In the genomic region with DNA sequence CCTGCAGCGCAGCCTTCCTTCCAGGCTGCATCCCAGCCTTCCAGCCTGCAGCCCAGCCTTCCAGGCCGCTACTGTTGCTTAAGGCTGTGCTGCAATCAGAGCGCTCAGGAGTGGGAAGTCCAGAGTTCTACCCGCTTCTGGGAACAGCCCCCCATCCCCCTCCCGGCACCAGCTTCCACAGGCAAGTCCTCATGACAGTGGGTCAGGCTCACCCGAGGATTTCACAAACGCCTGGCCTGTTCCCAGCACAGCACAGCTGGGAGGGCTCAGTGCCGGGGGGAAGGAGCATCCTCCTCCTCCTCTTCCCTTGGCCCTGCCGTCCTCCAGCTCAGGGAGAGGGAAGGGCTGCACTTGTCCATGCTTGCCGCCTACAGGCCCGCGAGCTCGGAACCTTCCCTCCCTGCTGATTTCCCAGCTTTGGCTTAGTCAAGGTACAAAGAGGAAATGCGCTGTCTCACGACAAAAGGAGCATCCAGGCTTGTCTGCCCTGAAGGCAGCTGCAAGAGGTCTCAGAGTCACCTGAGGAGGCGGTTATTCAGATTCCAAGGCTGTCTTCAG, we compare ENCODE assay signal across 8 cellular contexts. TPM values are rescaled to one million over a fixed set of nuclear protein-coding genes. Genes with fewer than 3 reads are reported as not detected.
DNase-seq lines count a peak whose midpoint lies in the region; ATAC-seq and TF ChIP-seq lines count a peak whose summit lies in the region.

No MANE protein-coding gene starts in this region.

- H3K56ac ChIP-seq in mesendoderm (ENCODE audit: low read length), result peak overlapping the region; percentile 80

- H4K5ac ChIP-seq in mesendoderm (ENCODE audit: low read length), result no peak overlapping the region

- H4K8ac ChIP-seq in mesendoderm (ENCODE audit: low read depth, low read length), result no peak overlapping the region

- no peaks in the 10 kb centered on the region for H3K9me3 Mint-ChIP-seq in endodermal cell

- peak overlapping the region; percentile 84 for H2BK5ac ChIP-seq in mesendoderm (ENCODE audit: low read length)

- peaks cover 6% of the 10 kb centered on the region for H3K79me1 ChIP-seq in mesendoderm (ENCODE audit: low read length)

- H3K79me2 ChIP-seq in mesendoderm (ENCODE audit: control insufficient read depth, insufficient read depth, low read length), result peaks cover 7% of the 10 kb centered on the region

- H3K4me2 ChIP-seq in BLaER1 treated with 17β-estradiol and CSF1 and Interleukin-3, amounts not matched to agents 10 nM and 100 nM, result peak overlapping the region; percentile 92 to 100 (median 96)
- peak overlapping the region; percentile 4 for H3K4me2 ChIP-seq in mesendoderm (ENCODE audit: low read length)

- TF ChIP-seq POLR2A in transverse colon (IDR thresholded peaks at IDR 0.05), result peak; percentile 21

- H2AK5ac ChIP-seq in mesendoderm (ENCODE audit: low read length), result no peak overlapping the region

- peak overlapping the region in 7 of 11 experiments; percentile 8 to 81 (median 36); a peak in 7 of 22 replicates for H3K27ac ChIP-seq in BLaER1 treated with 17β-estradiol and CSF1 and Interleukin-3, amounts not matched to agents 10 nM and 100 nM
- no peak overlapping the region for H3K27ac ChIP-seq in endodermal cell (ENCODE audit: low read depth, low read length)
- H3K27ac ChIP-seq in mesendoderm (ENCODE audit: low read depth, low read length), result peak overlapping the region; percentile 88
- peak overlapping the region; percentile 84 to 98 (median 92) for H3K27ac ChIP-seq in transverse colon

- peak; percentile 97 for TF ChIP-seq EP300 in transverse colon (IDR thresholded peaks at IDR 0.05; ENCODE audit: low read depth)

- H3K27me3 ChIP-seq in BLaER1 treated with 17β-estradiol and CSF1 and Interleukin-3, amounts not matched to agents 10 nM and 100 nM, result peaks cover 0 to 37% (median 31%) of the 10 kb centered on the region in 11 experiments; a peak in 15 of 22 replicates
- H3K27me3 ChIP-seq in endodermal cell (ENCODE audit: control insufficient read depth, insufficient read depth, low read length, poor library complexity, severe bottlenecking) (no peaks in the 10 kb centered on the region), mesendoderm (ENCODE audit: insufficient read depth, low read length, poor library complexity) (no peaks in the 10 kb centered on the region), transverse colon (no peaks in the 10 kb centered on the region)

- peak; percentile 67 for DNase-seq in NCI-H2227 treated with DMSO at 0.1 percent for 48 hours (lab: John Stamatoyannopoulos, UW)
- DNase-seq in endodermal cell, result peak; percentile 95
- DNase-seq in mesendoderm, result peak; percentile 98
- peak; percentile 89 for DNase-seq in transverse colon
- DNase-seq in NCI-H2171 (lab: John Stamatoyannopoulos, UW), result no peak
- DNase-seq in NCI-H1694 (lab: John Stamatoyannopoulos, UW), result no peak

- peaks cover 10% of the 10 kb centered on the region for H3K36me3 Mint-ChIP-seq in endodermal cell (ENCODE audit: low read depth)

- H3K9ac ChIP-seq in BLaER1 treated with 17β-estradiol and CSF1 and Interleukin-3, amounts not matched to agents 10 nM and 100 nM, result peak overlapping the region in 4 of 11 experiments; percentile 59 to 81 (median 78); a peak in 3 of 22 replicates
- H3K9ac ChIP-seq in endodermal cell (ENCODE audit: extremely low read depth, low read length, poor library complexity, severe bottlenecking) (no peak overlapping the region), mesendoderm (ENCODE audit: low read length) (peak overlapping the region; percentile 43)

- peak overlapping the region; percentile 61 for H3K4me3 Mint-ChIP-seq in endodermal cell

- H3K4ac ChIP-seq in mesendoderm (ENCODE audit: low read depth, low read length), result no peak overlapping the region

- H3K23ac ChIP-seq in mesendoderm (ENCODE audit: low read length), result peak overlapping the region; percentile 26

- intact Hi-C loops in transverse colon (cut with DNase I; ENCODE audit: low total_unique reads), result no loop called here

- no peak for ATAC-seq in HG03565 (IDR thresholded peaks at IDR 0.05; ENCODE audit: unreplicated experiment)

- 46 to 50% methylated on average over 11 to 16 of the region's 16 CpGs for WGBS in endodermal cell (ENCODE audit: insufficient coverage in 1 of 2, insufficient read length in 1 of 2), 2 experiments
- WGBS in mesendoderm (ENCODE audit: extremely low coverage, insufficient coverage, low lambda C conversion rate), result no CpG with 5 or more reads among the region's 16 CpGs
- WGBS in transverse colon (ENCODE audit: low coverage in 1 of 2), 2 donors, result 44% methylated on average over 16 of the region's 16 CpGs; no CpG with 5 or more reads in 1 of the 2 donors

- H3K27me3 Mint-ChIP-seq in endodermal cell (ENCODE audit: insufficient read depth), result peaks cover 2% of the 10 kb centered on the region

- TF ChIP-seq CTCF in endodermal cell (conservative IDR thresholded peaks at IDR 0.05) (peak; percentile 17), transverse colon (IDR thresholded peaks at IDR 0.05) (peak in 1 of 5 experiments; percentile 12)

- H3K4me3 ChIP-seq in BLaER1 treated with 17β-estradiol and CSF1 and Interleukin-3, amounts not matched to agents 10 nM and 100 nM, result 0 out of 20 replicates have a peak overlapping the region, but pooled peaks of 1 of the 10 experiments have one; percentile 59
- no peak overlapping the region for H3K4me3 ChIP-seq in endodermal cell (ENCODE audit: low read length)
- H3K4me3 ChIP-seq in mesendoderm (ENCODE audit: low read length), result no peak overlapping the region
- H3K4me3 ChIP-seq in transverse colon, result no peak overlapping the region

- H3K27ac Mint-ChIP-seq in endodermal cell, result peak overlapping the region; percentile 94

- peaks cover 0 to 8% (median 0%) of the 10 kb centered on the region in 11 experiments; a peak in 3 of 22 replicates for H3K9me3 ChIP-seq in BLaER1 treated with 17β-estradiol and CSF1 and Interleukin-3, amounts not matched to agents 10 nM and 100 nM (replicated peaks in 1 of 11)
- H3K9me3 ChIP-seq in endodermal cell (ENCODE audit: control insufficient read depth, low read length) (no peaks in the 10 kb centered on the region), transverse colon (no peaks in the 10 kb centered on the region)

- no peak overlapping the region for H2BK15ac ChIP-seq in mesendoderm (replicated peaks; ENCODE audit: low read depth)

- H3K18ac ChIP-seq in mesendoderm (ENCODE audit: low read length), result peak overlapping the region; percentile 66

- H4K20me1 ChIP-seq in BLaER1 treated with 17β-estradiol and CSF1 and Interleukin-3, amounts not matched to agents 10 nM and 100 nM, result peaks cover 0 to 32% (median 10%) of the 10 kb centered on the region in 11 experiments; a peak in 9 of 22 replicates

- H3K4me1 ChIP-seq in BLaER1 treated with 17β-estradiol and CSF1 and Interleukin-3, amounts not matched to agents 10 nM and 100 nM, result peaks cover 40 to 97% (median 72%) of the 10 kb centered on the region in 10 experiments
- H3K4me1 ChIP-seq in endodermal cell (ENCODE audit: control insufficient read depth, insufficient read depth, low read length) (peaks cover 19% of the 10 kb centered on the region), mesendoderm (ENCODE audit: control insufficient read depth, low read depth, low read length) (peaks cover 19% of the 10 kb centered on the region), transverse colon (peaks cover 26 to 65% (median 34%) of the 10 kb centered on the region in 4 donors)

- H2BK120ac ChIP-seq in mesendoderm (ENCODE audit: low read depth, low read length), result no peak overlapping the region

- peaks cover 0 to 17% (median 0%) of the 10 kb centered on the region in 11 experiments; a peak in 8 of 22 replicates for H3K36me3 ChIP-seq in BLaER1 treated with 17β-estradiol and CSF1 and Interleukin-3, amounts not matched to agents 10 nM and 100 nM
- peaks cover 20% of the 10 kb centered on the region for H3K36me3 ChIP-seq in endodermal cell (ENCODE audit: control insufficient read depth, insufficient read depth, low read length)
- no peaks in the 10 kb centered on the region for H3K36me3 ChIP-seq in mesendoderm (ENCODE audit: control insufficient read depth, insufficient read depth, low read length)
- no peaks in the 10 kb centered on the region for H3K36me3 ChIP-seq in transverse colon

- in situ Hi-C loops in transverse colon (cut with MboI; ENCODE audit: low pct_ligation_motif_present in 1 of 4, low pct_unique_long_range_greater_than_20kb in 1 of 4, low sequenced_read_pairs in 3 of 4), result no loop called here

- H3K4me1 Mint-ChIP-seq in endodermal cell, result peaks cover 40% of the 10 kb centered on the region

RNA-seq across cellular contexts. Expression of a gene that starts 8.3 kb away (rescaled TPM):
- total RNA-seq in endodermal cell (10 to 100 TPM; 54.2 to 75.3 TPM), transverse colon (100 to 1,000 TPM in 1 of 4 donors, 10 to 100 TPM in 3; 22.3 to 230 (median 37.6) TPM)
- polyA plus RNA-seq in endodermal cell (2013, experiment 1 of 2), result 15.1 TPM
- polyA plus RNA-seq in endodermal cell (2013, experiment 2 of 2), result 19.8 TPM
- 11.2 TPM for polyA plus RNA-seq in mesendoderm (2013, experiment 1 of 2)
- 11.0 TPM for polyA plus RNA-seq in mesendoderm (2013, experiment 2 of 2)

RNA-seq across cellular contexts. Expression of a gene that starts 26.9 kb away (rescaled TPM):
- total RNA-seq in endodermal cell, result 10 to 100 TPM; 57.1 to 58.2 TPM
- 33.1 TPM for polyA plus RNA-seq in endodermal cell (2013, experiment 1 of 2)
- polyA plus RNA-seq in endodermal cell (2013, experiment 2 of 2), result 32.3 TPM
- 24.0 TPM for polyA plus RNA-seq in mesendoderm (2013, experiment 1 of 2)
- 23.5 TPM for polyA plus RNA-seq in mesendoderm (2013, experiment 2 of 2)
- total RNA-seq in transverse colon, result 10 to 100 TPM; 32.1 to 77.6 (median 60.1) TPM

Comparison
In these comparisons a context has a peak if more than half of its experiments do, and no peak if none do; other contexts are left out.
1. DNase-seq: peak in NCI-H2227 treated with DMSO at 0.1 percent for 48 hours (single experiment), endodermal cell (single experiment), mesendoderm (single experiment) and transverse colon (single experiment); none in NCI-H2171 (single experiment) and NCI-H1694 (single experiment).